ENCODE assay signal across 1 cellular context in the genomic region with DNA sequence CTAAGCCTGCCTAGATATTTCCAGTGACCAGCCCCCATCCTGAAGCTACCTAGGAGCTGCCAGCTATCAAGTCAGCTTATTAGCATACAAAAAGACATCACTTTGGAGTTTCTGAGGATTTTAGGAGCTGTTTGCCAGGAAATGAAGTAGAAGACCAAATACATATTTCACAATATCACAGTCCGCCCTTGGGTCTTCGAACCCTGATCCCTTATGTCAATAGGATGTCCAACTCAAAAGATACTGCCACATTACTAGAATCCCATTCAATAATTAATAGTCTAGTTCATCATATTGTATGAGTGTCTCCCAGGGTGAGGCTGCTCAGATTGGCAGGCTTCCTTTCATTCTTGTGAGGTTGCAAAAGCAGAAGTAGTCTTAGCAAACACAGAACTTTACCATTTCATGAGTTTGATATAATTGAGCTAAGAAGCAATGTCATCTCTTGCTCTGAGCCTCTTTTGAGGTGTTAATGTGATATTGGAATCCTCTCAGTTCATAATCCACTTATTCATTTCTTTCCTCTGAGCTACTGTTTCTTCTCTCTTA.
TF ChIP-seq lines count a peak whose summit lies in the region.

No MANE protein-coding gene starts in this region.

TF ChIP-seq in K562, 482 proteins besides CTCF, POLR2A, EP300 and RAD21:
- TF ChIP-seq ZNF174 (CRISPR knock-in tag; IDR thresholded peaks at IDR 0.05): no peak
- peak; percentile 56 for TF ChIP-seq CEBPB (tag; IDR thresholded peaks at IDR 0.05)
- no peak for TF ChIP-seq BCOR (IDR thresholded peaks at IDR 0.05)
- TF ChIP-seq C11orf30 (IDR thresholded peaks at IDR 0.05; ENCODE audit: low read depth): no peak
